In the genomic region with DNA sequence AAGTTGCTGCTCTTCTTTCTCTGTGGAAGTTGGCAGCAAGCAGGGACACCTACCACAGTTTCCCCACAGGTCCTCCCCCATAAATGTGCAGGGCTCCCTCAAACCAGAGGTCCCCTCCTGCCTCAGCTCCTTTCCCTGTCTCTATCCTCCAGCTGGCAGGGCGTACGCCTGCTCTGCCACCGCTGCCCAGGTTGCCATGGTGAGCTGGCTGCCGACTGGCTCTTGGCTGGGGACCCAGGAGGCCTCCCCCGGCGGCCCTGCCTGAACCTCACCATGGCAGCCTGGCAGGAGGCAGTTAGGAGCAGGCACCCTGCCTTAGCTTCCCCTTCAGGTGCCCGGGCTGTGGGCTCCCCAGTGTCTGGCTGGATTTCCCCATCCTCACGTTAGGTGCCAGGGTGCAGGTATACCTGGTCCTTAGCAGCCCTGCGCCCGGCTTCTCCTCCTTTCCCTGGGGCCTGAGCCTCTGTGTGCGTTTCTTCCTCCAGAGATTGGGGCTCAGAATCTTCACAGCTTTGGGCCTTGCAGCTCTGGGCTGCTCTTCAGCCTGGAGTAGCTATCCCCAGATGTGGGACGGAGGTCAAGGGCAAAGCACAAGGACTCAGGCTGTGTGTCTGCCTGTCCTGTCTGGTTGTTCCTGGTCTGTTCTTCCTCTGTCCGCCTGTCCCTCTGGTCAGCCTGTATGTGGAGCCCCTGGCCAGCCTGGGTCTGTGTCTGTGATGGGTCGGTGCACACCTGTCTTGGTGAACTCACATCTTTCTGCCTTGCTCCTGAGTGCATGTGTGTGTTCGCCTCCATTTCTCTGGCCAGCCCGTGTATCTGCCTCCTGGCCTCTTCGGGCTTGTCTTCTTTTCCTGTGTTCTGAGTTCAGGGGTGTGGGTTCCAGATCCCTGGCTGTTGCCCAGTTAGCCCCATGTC, we compare ENCODE assay signal across 10 cellular contexts. TPM values are rescaled to one million over a fixed set of nuclear protein-coding genes. Genes with fewer than 3 reads are reported as not detected.
A peak's percentile ranks its signal among the peaks of the same experiment; 100 is the strongest.
DNase-seq lines count a peak whose midpoint lies in the region; ATAC-seq, FAIRE-seq and TF ChIP-seq lines count a peak whose summit lies in the region.
"Had no signal": no experiment of that assay in that cellular context is flagged by ENCODE, and none has a peak within 500 bp of the region (broad histone marks: within the 10 kb centered on the region; RNA-seq: fewer than 3 reads in every experiment).

No MANE protein-coding gene starts in this region.

- intact Hi-C loops in natural killer cell (cut with micrococcal nuclease) = no loop called here
- intact Hi-C loops in lower leg skin (cut with DNase I; ENCODE audit: low total_unique reads) = loop anchor here (10.0 kb wide), 1 partner anchor 234 kb away; no protein-coding TSS in a partner anchor

- no peaks in the 10 kb centered on the region for H3K27me3 ChIP-seq in BE2C
- H3K27me3 ChIP-seq in endocrine pancreas (ENCODE audit: control insufficient read depth, insufficient read depth, low read length) = no peaks in the 10 kb centered on the region

- peak overlapping the region; percentile 11 for H3K9ac ChIP-seq in endocrine pancreas (ENCODE audit: control insufficient read depth, insufficient read depth, low read length)

- H3K4me1 ChIP-seq in BE2C (peaks cover 81% of the 10 kb centered on the region), endocrine pancreas (ENCODE audit: control insufficient read depth, insufficient read depth, low read length) (no peaks in the 10 kb centered on the region)

- TF ChIP-seq CTCF in BE2C (IDR thresholded peaks at IDR 0.05; ENCODE audit: low read depth, low read length) = no peak
- TF ChIP-seq CTCF in natural killer cell (IDR thresholded peaks at IDR 0.05) = no peak
- TF ChIP-seq CTCF in lower leg skin (IDR thresholded peaks at IDR 0.05) = no peak

- DNase-seq in BE2C (peak; percentile 51), NCI-H1694 treated with DMSO at 0.1 percent for 48 hours (lab: John Stamatoyannopoulos, UW) (peak; percentile 80), natural killer cell (peak; percentile 18), lower leg skin (ENCODE audit: low spot score in 2 of 2) (no peak), activated T-cell treated with anti-CD3 and anti-CD28 coated beads for 4 hours (no peak), urothelium cell line (ENCODE audit: low spot score) (no peak)
- DNase-seq: EL had no signal

- H3K27me3 Mint-ChIP-seq in natural killer cell (ENCODE audit: low read depth in 2 of 2) = no peaks in the 10 kb centered on the region

- 32 to 41% methylated on average over 13 of the region's 17 CpGs for WGBS in lower leg skin, 2 donors

- peak overlapping the region; percentile 75 to 97 for H3K27ac Mint-ChIP-seq in natural killer cell

- FAIRE-seq in urothelium cell line (lab: Jason Lieb, UNC) = no peak
- FAIRE-seq: endometrium had no signal

- no peak for TF ChIP-seq POLR2A in lower leg skin (IDR thresholded peaks at IDR 0.05)

- no peaks in the 10 kb centered on the region for H3K36me3 Mint-ChIP-seq in natural killer cell

- H3K9me3 ChIP-seq in BE2C (no peaks in the 10 kb centered on the region), endocrine pancreas (ENCODE audit: control insufficient read depth, low read length) (no peaks in the 10 kb centered on the region)

- no peaks in the 10 kb centered on the region for H3K9me3 Mint-ChIP-seq in natural killer cell

- no peak overlapping the region for H3K4me3 ChIP-seq in BE2C (ENCODE audit: low read depth, low read length)
- no peak overlapping the region for H3K4me3 ChIP-seq in endocrine pancreas (ENCODE audit: control insufficient read depth, insufficient read depth, low read length)
- no peak overlapping the region for H3K4me3 ChIP-seq in lower leg skin (ENCODE audit: low read depth, poor library complexity, severe bottlenecking)

- ATAC-seq in natural killer cell (no peak), GM18517 (IDR thresholded peaks at IDR 0.05; ENCODE audit: unreplicated experiment) (no peak)

- peaks cover 55 to 86% of the 10 kb centered on the region in 2 donors for H3K4me1 Mint-ChIP-seq in natural killer cell

- peaks cover 40% of the 10 kb centered on the region for H3K36me3 ChIP-seq in BE2C
- H3K36me3 ChIP-seq in endocrine pancreas (ENCODE audit: control insufficient read depth, insufficient read depth, low read length) = no peaks in the 10 kb centered on the region

- peak overlapping the region; percentile 52 for H3K4me3 Mint-ChIP-seq in natural killer cell

RNA-seq across cellular contexts. Expression of a gene that starts 15.7 kb away (rescaled TPM):
- 11.3 TPM for polyA plus RNA-seq in BE2C (2012; ENCODE audit: insufficient read depth, insufficient read length, low read depth)
- total RNA-seq in natural killer cell (not detected), lower leg skin (not detected)

RNA-seq across cellular contexts. Expression of a gene that starts 39.8 kb away (rescaled TPM):
- 141 TPM for polyA plus RNA-seq in BE2C (2012; ENCODE audit: insufficient read depth, insufficient read length, low read depth)
- total RNA-seq in natural killer cell (10 to 100 TPM; 75.9 to 94.6 (median 79.1) TPM), lower leg skin (10 to 100 TPM; 18.1 to 38.0 (median 25.2) TPM)

Comparison
In these comparisons a context has a peak if more than half of its experiments do, and no peak if none do; other contexts are left out.
1. DNase-seq: peak in BE2C (single experiment), NCI-H1694 treated with DMSO at 0.1 percent for 48 hours (single experiment) and natural killer cell (single experiment); none in lower leg skin (0 of 2), activated T-cell treated with anti-CD3 and anti-CD28 coated beads for 4 hours (single experiment) and urothelium cell line (single experiment).